In genomic region chr22:44102856-44103255, GRCh38 we compare ENCODE assay signal across 20 cellular contexts.
A peak's percentile ranks its signal among the peaks of the same experiment; 100 is the strongest.
DNase-seq lines count a peak whose midpoint lies in the region; ATAC-seq and TF ChIP-seq lines count a peak whose summit lies in the region.
"Had no signal": no experiment of that assay in that cellular context is flagged by ENCODE, and none has a peak within 500 bp of the region (broad histone marks: within the 10 kb centered on the region; RNA-seq: fewer than 3 reads in every experiment).

No MANE protein-coding gene starts in this region.

- intact Hi-C loops in left ventricle myocardium superior (cut with micrococcal nuclease) (no loop called here), left cardiac atrium (cut with DNase I) (no loop called here), spleen (cut with DNase I; ENCODE audit: low total_unique reads) (no loop called here)

- peak; percentile 12 for DNase-seq in left ventricle myocardium superior
- no peak for DNase-seq in left cardiac atrium
- DNase-seq in osteoblast (ENCODE audit: insufficient read length, low spot score, missing footprints) = peak; percentile 31
- DNase-seq in spleen = peak; percentile 31
- no peak for DNase-seq in NCI-H69 (lab: John Stamatoyannopoulos, UW)
- no peak for DNase-seq in HuH-7 (ENCODE audit: low spot score)
- DNase-seq: ACHN; BE2C; C1 segment of cervical spinal cord; CD4-positive, CD25-positive, alpha-beta regulatory T cell; CD8-positive, alpha-beta memory T cell; COR-L47; DMS 273 treated with DMSO at 0.1 percent for 48 hours; DMS53; DND-41; EL; GM23248 had no signal

- WGBS in spleen, 5 donors = 80 to 100% (median 97%) methylated on average over 3 of the region's 3 CpGs

- no peak overlapping the region for H3K4me2 ChIP-seq in osteoblast (ENCODE audit: insufficient read depth, low read length)

- no peak overlapping the region for H2AFZ ChIP-seq in osteoblast (ENCODE audit: low read length)
- H2AFZ ChIP-seq: GM23248 had no signal

- H3K79me2 ChIP-seq in osteoblast (ENCODE audit: insufficient read depth, low read length) = no peaks in the 10 kb centered on the region

- no peak overlapping the region for H3K27ac ChIP-seq in osteoblast (ENCODE audit: low read depth, low read length)
- H3K27ac ChIP-seq in spleen = no peak overlapping the region
- H3K27ac ChIP-seq: GM23248 had no signal

- H3K4me3 ChIP-seq in osteoblast (ENCODE audit: insufficient read depth, low read length) (no peak overlapping the region), spleen (no peak overlapping the region)
- H3K4me3 ChIP-seq: GM12878, GM23248, HAP-1 had no signal

- H3K27me3 ChIP-seq in osteoblast (ENCODE audit: insufficient read depth, low read length) (no peaks in the 10 kb centered on the region), spleen (replicated peaks in 1 of 7) (no peaks in the 10 kb centered on the region)
- H3K27me3 ChIP-seq: BE2C had no signal

- no peaks in the 10 kb centered on the region for H4K20me1 ChIP-seq in osteoblast (ENCODE audit: insufficient read depth, low read length)

- no peaks in the 10 kb centered on the region for H3K9me3 ChIP-seq in osteoblast (ENCODE audit: low read depth, low read length)
- no peaks in the 10 kb centered on the region for H3K9me3 ChIP-seq in spleen
- H3K9me3 ChIP-seq: BE2C, HAP-1 had no signal

- ATAC-seq in left ventricle myocardium superior (no peak), left cardiac atrium (no peak)
- ATAC-seq: GM12878, HepG2 had no signal

- H3K4me1 ChIP-seq in osteoblast (ENCODE audit: insufficient read depth, low read length) (no peaks in the 10 kb centered on the region), spleen (peaks cover 0 to 11% (median 0%) of the 10 kb centered on the region in 6 donors)
- H3K4me1 ChIP-seq: BE2C had no signal

- TF ChIP-seq POLR2A in spleen (IDR thresholded peaks at IDR 0.05) = no peak

- H3K36me3 ChIP-seq in osteoblast (ENCODE audit: insufficient read depth, low read length) = peaks cover 6% of the 10 kb centered on the region
- peaks cover 0 to 88% (median 30%) of the 10 kb centered on the region in 6 donors for H3K36me3 ChIP-seq in spleen
- H3K36me3 ChIP-seq: BE2C had no signal

- no peak for TF ChIP-seq CTCF in osteoblast (IDR thresholded peaks at IDR 0.05; ENCODE audit: extremely low read depth, low read depth, low read length)
- TF ChIP-seq CTCF in spleen (IDR thresholded peaks at IDR 0.05 in 8 of 11, conservative IDR thresholded peaks at IDR 0.05 in 3 of 11) = no peak

Comparison
In these comparisons a context has a peak if more than half of its experiments do, and no peak if none do; other contexts are left out.
1. DNase-seq: peak in left ventricle myocardium superior (single experiment), osteoblast (single experiment) and spleen (single experiment); none in left cardiac atrium (single experiment), NCI-H69 (single experiment) and HuH-7 (single experiment).